ENCODE assay signal across 18 cellular contexts in genomic region chr9:7145361-7146069, GRCh38.
"Had no signal": no experiment of that assay in that cellular context is flagged by ENCODE, and none has a peak within 500 bp of the region (broad histone marks: within the 10 kb centered on the region; RNA-seq: fewer than 3 reads in every experiment).

No MANE protein-coding gene starts in this region.

- H3K4me3 Mint-ChIP-seq: activated T-cell treated with anti-CD3 and anti-CD28 coated beads, Interleukin-2, amount 50 U/mL, for 4 hours; brain; naive B cell had no signal

- H3K27ac ChIP-seq: prostate gland had no signal

- H3K9me3 ChIP-seq: prostate gland, sigmoid colon had no signal

- H3K27me3 Mint-ChIP-seq: naive B cell had no signal

- DNase-seq: activated CD4-positive, alpha-beta T cell treated with anti-CD3 and anti-CD28 coated beads, Interleukin-2, amount 50 U/mL, for 4 hours; activated CD4-positive, CD25-positive, alpha-beta regulatory T cell treated with anti-CD3 and anti-CD28 coated beads, Interleukin-2, amount 50 U/mL, for 72 hours; activated effector memory CD4-positive, alpha-beta T cell treated with anti-CD3 and anti-CD28 coated beads, Interleukin-2, amount 50 U/mL, for 16 hours; activated T-cell treated with anti-CD3 and anti-CD28 coated beads, Interleukin-2, amount 50 U/mL, for 4 hours; amniotic stem cell; dorsolateral prefrontal cortex; kidney glomerular epithelial cell; naive B cell; sigmoid colon; stimulated activated CD4-positive, alpha-beta T cell treated with anti-CD3 and anti-CD28 coated beads, Interleukin-4, amount 100 ng/mL, for 1 hour; stimulated activated CD8-positive, alpha-beta memory T cell treated with anti-CD3 and anti-CD28 coated beads, Interleukin-4, amount 100 ng/mL, for 48 hours; stimulated activated naive CD8-positive, alpha-beta T cell treated with anti-CD3 and anti-CD28 coated beads, Interleukin-15, Interleukin-2, amounts not matched to agents 100 U/mL and 50 U/mL, for 24 hours; T-helper 2 cell had no signal

- ATAC-seq: activated naive CD4-positive, alpha-beta T cell treated with anti-CD3 and anti-CD28 coated beads, Interleukin-2, amount 50 U/mL, for 72 hours; activated T-cell treated with anti-CD3 and anti-CD28 coated beads, Interleukin-2, amount 50 U/mL, for 4 hours; esophagus mucosa; stimulated activated naive CD8-positive, alpha-beta T cell treated with anti-CD3 and anti-CD28 coated beads, Interleukin-15, Interleukin-2, amounts not matched to agents 100 U/mL and 50 U/mL, for 24 hours had no signal

- H3K4me3 ChIP-seq: dorsolateral prefrontal cortex, lung, prostate gland had no signal

- H3K9me3 Mint-ChIP-seq: activated naive CD4-positive, alpha-beta T cell treated with anti-CD3 and anti-CD28 coated beads, Interleukin-2, amount 50 U/mL, for 72 hours; activated T-cell treated with anti-CD3 and anti-CD28 coated beads, Interleukin-2, amount 50 U/mL, for 4 hours; brain had no signal

- H3K27me3 ChIP-seq: dorsolateral prefrontal cortex, sigmoid colon had no signal
